ENCODE assay signal across 24 cellular contexts in the genomic region with DNA sequence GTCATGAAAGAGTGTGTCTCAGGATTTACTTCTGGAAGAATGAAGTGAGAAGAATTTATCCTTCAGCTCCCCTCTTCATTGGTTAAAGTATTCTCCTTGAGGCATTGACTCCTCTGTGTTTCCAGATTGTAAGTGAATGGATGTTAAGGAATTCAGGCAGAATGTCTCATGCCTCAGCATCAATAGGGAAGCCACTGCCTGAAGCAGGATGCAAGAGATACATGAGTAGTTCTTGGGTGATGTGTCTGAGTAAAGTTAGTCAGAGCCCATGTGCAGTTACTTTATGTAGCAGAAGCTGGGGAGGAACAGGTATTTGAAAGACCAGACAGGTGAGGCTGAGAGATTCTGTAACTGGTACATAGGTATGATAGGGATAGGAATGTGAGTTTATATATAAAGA. TPM values are rescaled to one million over a fixed set of nuclear protein-coding genes. Genes with fewer than 3 reads are reported as not detected.
"Had no signal": no experiment of that assay in that cellular context is flagged by ENCODE, and none has a peak within 500 bp of the region (broad histone marks: within the 10 kb centered on the region; RNA-seq: fewer than 3 reads in every experiment).

No MANE protein-coding gene starts in this region.

- H3K36me3 Mint-ChIP-seq: activated naive CD4-positive, alpha-beta T cell treated with anti-CD3 and anti-CD28 coated beads, Interleukin-2, amount 50 U/mL, for 24 hours; mesothelial cell of epicardium; natural killer cell treated with Interleukin-12 subunit alpha and Interleukin-12 subunit beta and Interleukin-15 and Interleukin-18, amount 100 ng/mL, for 72 hours had no signal

- H3K4me1 Mint-ChIP-seq: activated CD4-positive, alpha-beta T cell treated with anti-CD3 and anti-CD28 coated beads, Interleukin-2, amount 10 ng/mL, durations not matched to agents 7 days and 5 days; activated naive CD4-positive, alpha-beta T cell treated with anti-CD3 and anti-CD28 coated beads, Interleukin-2, amount 50 U/mL, for 24 hours had no signal

- H2AFZ ChIP-seq: hepatocyte had no signal

- H3K4me2 ChIP-seq: hepatocyte had no signal

- H3K9me3 Mint-ChIP-seq: activated CD4-positive, alpha-beta T cell treated with anti-CD3 and anti-CD28 coated beads, Interleukin-2, amount 10 ng/mL, durations not matched to agents 7 days and 5 days; activated naive CD4-positive, alpha-beta T cell treated with anti-CD3 and anti-CD28 coated beads, Interleukin-2, amount 50 U/mL, for 24 hours; activated T-cell treated with anti-CD3 and anti-CD28 coated beads, Interleukin-2, amount 50 U/mL, for 4 hours; mesothelial cell of epicardium; natural killer cell treated with Interleukin-12 subunit alpha and Interleukin-12 subunit beta and Interleukin-15 and Interleukin-18, amount 100 ng/mL, for 72 hours had no signal

- H3K4me3 ChIP-seq: breast epithelium, hepatocyte, lower lobe of right lung, tibial artery had no signal

- H3K4me1 ChIP-seq: breast epithelium, lower lobe of right lung had no signal

- H3K27me3 Mint-ChIP-seq: activated CD4-positive, alpha-beta T cell treated with anti-CD3 and anti-CD28 coated beads, Interleukin-2, amount 10 ng/mL, durations not matched to agents 7 days and 5 days; natural killer cell treated with Interleukin-12 subunit alpha and Interleukin-12 subunit beta and Interleukin-15 and Interleukin-18, amount 100 ng/mL, for 72 hours had no signal

- H3K27ac ChIP-seq: breast epithelium, hepatocyte, lower lobe of right lung, tibial artery had no signal

- H3K27me3 ChIP-seq: breast epithelium, hepatocyte, tibial artery had no signal

- H3K36me3 ChIP-seq: breast epithelium, lower lobe of right lung, tibial artery had no signal

- H3K79me2 ChIP-seq: hepatocyte had no signal

- DNase-seq: activated CD4-positive, alpha-beta T cell treated with anti-CD3 and anti-CD28 coated beads, Interleukin-2, amount 10 ng/mL, durations not matched to agents 7 days and 5 days; activated CD8-positive, alpha-beta memory T cell treated with anti-CD3 and anti-CD28 coated beads, Interleukin-2, amount 50 U/mL, for 4 hours; activated CD8-positive, alpha-beta T cell treated with anti-CD3 and anti-CD28 coated beads, Interleukin-2, amount 10 ng/mL, durations not matched to agents 7 days and 5 days; activated effector memory CD4-positive, alpha-beta T cell treated with Interleukin-2 at 50 U/mL for 16 hours; activated T-cell treated with anti-CD3 and anti-CD28 coated beads, Interleukin-2, amount 50 U/mL, for 4 hours; effector CD4-positive, alpha-beta T cell; lower lobe of right lung; retina; stimulated activated CD4-positive, alpha-beta T cell treated with anti-CD3 and anti-CD28 coated beads, Interleukin-1b, Interleukin-23, amount 100 ng/mL, for 48 hours; stimulated activated CD8-positive, alpha-beta memory T cell treated with anti-CD3 and anti-CD28 coated beads, Interleukin-4, amount 100 ng/mL, for 48 hours; stimulated activated naive CD4-positive, alpha-beta T cell treated with Interleukin-2 at 50 U/mL for 16 hours; substantia nigra; tibial artery had no signal

- ATAC-seq: activated CD4-positive, CD25-positive, alpha-beta regulatory T cell treated with anti-CD3 and anti-CD28 coated beads, Interleukin-2, amount 50 U/mL, for 24 hours; activated CD8-positive, alpha-beta T cell treated with anti-CD3 and anti-CD28 coated beads, Interleukin-2, amount 10 ng/mL, durations not matched to agents 7 days and 5 days; activated T-cell treated with anti-CD3 and anti-CD28 coated beads, Interleukin-2, amount 50 U/mL, for 4 hours; esophagus mucosa; lower lobe of right lung; natural killer cell treated with Interleukin-12 subunit alpha and Interleukin-12 subunit beta and Interleukin-15 and Interleukin-18, amount 100 ng/mL, for 72 hours had no signal

- H3K4me3 Mint-ChIP-seq: activated CD4-positive, alpha-beta T cell treated with anti-CD3 and anti-CD28 coated beads, Interleukin-2, amount 10 ng/mL, durations not matched to agents 7 days and 5 days; activated CD8-positive, alpha-beta T cell treated with anti-CD3 and anti-CD28 coated beads, Interleukin-2, amount 10 ng/mL, durations not matched to agents 7 days and 5 days; activated naive CD4-positive, alpha-beta T cell treated with anti-CD3 and anti-CD28 coated beads, Interleukin-2, amount 50 U/mL, for 24 hours; activated T-cell treated with anti-CD3 and anti-CD28 coated beads, Interleukin-2, amount 50 U/mL, for 4 hours; mesothelial cell of epicardium; natural killer cell treated with Interleukin-12 subunit alpha and Interleukin-12 subunit beta and Interleukin-15 and Interleukin-18, amount 100 ng/mL, for 72 hours had no signal

- H3K27ac Mint-ChIP-seq: activated CD4-positive, alpha-beta T cell treated with anti-CD3 and anti-CD28 coated beads, Interleukin-2, amount 10 ng/mL, durations not matched to agents 7 days and 5 days; activated CD8-positive, alpha-beta T cell treated with anti-CD3 and anti-CD28 coated beads, Interleukin-2, amount 10 ng/mL, durations not matched to agents 7 days and 5 days; activated naive CD4-positive, alpha-beta T cell treated with anti-CD3 and anti-CD28 coated beads, Interleukin-2, amount 50 U/mL, for 24 hours; mesothelial cell of epicardium; natural killer cell treated with Interleukin-12 subunit alpha and Interleukin-12 subunit beta and Interleukin-15 and Interleukin-18, amount 100 ng/mL, for 72 hours had no signal

RNA-seq across cellular contexts. Expression of gene TMEFF2, which starts 34.0 kb away (rescaled TPM):
- total RNA-seq: activated CD4-positive, alpha-beta T cell treated with anti-CD3 and anti-CD28 coated beads, Interleukin-2, amount 10 ng/mL, durations not matched to agents 7 days and 5 days; activated CD8-positive, alpha-beta T cell treated with anti-CD3 and anti-CD28 coated beads, Interleukin-2, amount 10 ng/mL, durations not matched to agents 7 days and 5 days; activated T-cell treated with anti-CD3 and anti-CD28 coated beads, Interleukin-2, amount 50 U/mL, for 4 hours; esophagus mucosa; glomerular endothelial cell; lower lobe of right lung; natural killer cell treated with Interleukin-12 subunit alpha and Interleukin-12 subunit beta and Interleukin-15 and Interleukin-18, amount 100 ng/mL, for 72 hours; omental fat pad; T-helper 1 cell treated with Interleukin-12 subunit alpha and Interleukin-12 subunit beta and Interleukin-4 antibody, amounts not matched to agents 30 ng/mL and 1 ng/mL, for 36 hours had no signal
- polyA plus RNA-seq: keratinocyte had no signal
